ENCODE assay signal across 9 cellular contexts in the genomic region with DNA sequence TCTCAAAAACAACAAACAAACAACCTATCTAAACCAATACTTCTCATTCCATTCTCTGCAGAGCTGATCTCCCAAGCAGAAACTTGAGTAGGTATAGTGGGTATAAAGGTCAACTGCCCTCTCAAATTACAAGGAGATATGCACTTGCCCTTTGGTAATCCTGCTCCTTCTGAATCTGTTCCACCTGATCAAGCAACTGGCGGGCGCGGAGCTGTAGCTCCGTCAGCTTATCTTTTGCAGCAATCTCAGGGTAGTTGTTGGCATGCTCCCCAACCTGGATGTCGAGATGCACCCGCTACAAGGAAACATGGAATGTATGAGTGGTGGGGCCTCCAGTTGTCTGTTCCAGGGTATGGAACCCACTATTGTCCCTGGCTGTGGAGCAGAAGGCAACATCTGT. TPM values are rescaled to one million over a fixed set of nuclear protein-coding genes. Genes with fewer than 3 reads are reported as not detected.
DNase-seq lines count a peak whose midpoint lies in the region; ATAC-seq and TF ChIP-seq lines count a peak whose summit lies in the region.
"Had no signal": no experiment of that assay in that cellular context is flagged by ENCODE, and none has a peak within 500 bp of the region (broad histone marks: within the 10 kb centered on the region; RNA-seq: fewer than 3 reads in every experiment).

No MANE protein-coding gene starts in this region.

- peaks cover 18% of the 10 kb centered on the region for H3K36me3 ChIP-seq in thoracic aorta

- H3K36me3 Mint-ChIP-seq in activated CD4-positive, alpha-beta T cell treated with anti-CD3 and anti-CD28 coated beads, Interleukin-2, amount 10 ng/mL, durations not matched to agents 24 days and 14 days (ENCODE audit: low read depth): peaks cover 41% of the 10 kb centered on the region
- H3K36me3 Mint-ChIP-seq in activated T-helper 2 cell treated with anti-CD3 and anti-CD28 coated beads, Interferon-gamma antibody, Interleukin-2, Interleukin-4, amounts not matched to agents 10 μg/mL and 5 μg/mL and 100 μg/mL, durations not matched to agents 14 hours and 24 hours and 36 hours (ENCODE audit: low read depth): peaks cover 34% of the 10 kb centered on the region

- TF ChIP-seq CTCF in thoracic aorta (IDR thresholded peaks at IDR 0.05): no peak

- H3K27ac Mint-ChIP-seq in activated CD4-positive, alpha-beta T cell treated with anti-CD3 and anti-CD28 coated beads, Interleukin-2, amount 10 ng/mL, durations not matched to agents 24 days and 14 days: peak overlapping the region; percentile 92
- peak overlapping the region; percentile 93 for H3K27ac Mint-ChIP-seq in activated T-helper 2 cell treated with anti-CD3 and anti-CD28 coated beads, Interferon-gamma antibody, Interleukin-2, Interleukin-4, amounts not matched to agents 10 μg/mL and 5 μg/mL and 100 μg/mL, durations not matched to agents 14 hours and 24 hours and 36 hours

- no peaks in the 10 kb centered on the region for H3K9me3 ChIP-seq in thoracic aorta

- ATAC-seq in thoracic aorta (ENCODE audit: insufficient number of reproducible peaks, low FRiP score, low read depth): no peak

- peak overlapping the region in 1 of 2 donors; percentile 99 for H3K27ac ChIP-seq in thoracic aorta

- no peak for DNase-seq in activated CD4-positive, alpha-beta T cell treated with anti-CD3 and anti-CD28 coated beads, Interleukin-2, amount 10 ng/mL, durations not matched to agents 24 days and 14 days
- DNase-seq in activated CD4-positive, alpha-beta T cell treated with anti-CD3 and anti-CD28 coated beads, Interleukin-2, amount 50 U/mL, for 4 hours: no peak
- DNase-seq in activated T-helper 2 cell treated with anti-CD3 and anti-CD28 coated beads, Interferon-gamma antibody, Interleukin-2, Interleukin-4, amounts not matched to agents 10 μg/mL and 5 μg/mL and 100 μg/mL, durations not matched to agents 14 hours and 24 hours and 36 hours (ENCODE audit: low spot score): no peak
- DNase-seq in kidney tubule cell (ENCODE audit: low spot score) (peak; percentile 50), thoracic aorta (ENCODE audit: low spot score) (no peak), hypothalamus (lab: John Stamatoyannopoulos, UW) (no peak), NCI-H187 (lab: John Stamatoyannopoulos, UW) (no peak), HPDE6-E6E7 (ENCODE audit: extremely low spot score) (no peak)

- peaks cover 4% of the 10 kb centered on the region for H3K27me3 Mint-ChIP-seq in activated CD4-positive, alpha-beta T cell treated with anti-CD3 and anti-CD28 coated beads, Interleukin-2, amount 10 ng/mL, durations not matched to agents 24 days and 14 days
- H3K27me3 Mint-ChIP-seq in activated T-helper 2 cell treated with anti-CD3 and anti-CD28 coated beads, Interferon-gamma antibody, Interleukin-2, Interleukin-4, amounts not matched to agents 10 μg/mL and 5 μg/mL and 100 μg/mL, durations not matched to agents 14 hours and 24 hours and 36 hours (ENCODE audit: low read depth): peaks cover 2% of the 10 kb centered on the region

- peak overlapping the region; percentile 92 for H3K4me3 Mint-ChIP-seq in activated CD4-positive, alpha-beta T cell treated with anti-CD3 and anti-CD28 coated beads, Interleukin-2, amount 10 ng/mL, durations not matched to agents 24 days and 14 days
- peak overlapping the region; percentile 88 for H3K4me3 Mint-ChIP-seq in activated T-helper 2 cell treated with anti-CD3 and anti-CD28 coated beads, Interferon-gamma antibody, Interleukin-2, Interleukin-4, amounts not matched to agents 10 μg/mL and 5 μg/mL and 100 μg/mL, durations not matched to agents 14 hours and 24 hours and 36 hours (ENCODE audit: low read depth)

- no peaks in the 10 kb centered on the region for H3K9me3 Mint-ChIP-seq in activated CD4-positive, alpha-beta T cell treated with anti-CD3 and anti-CD28 coated beads, Interleukin-2, amount 10 ng/mL, durations not matched to agents 24 days and 14 days
- H3K9me3 Mint-ChIP-seq in activated T-helper 2 cell treated with anti-CD3 and anti-CD28 coated beads, Interferon-gamma antibody, Interleukin-2, Interleukin-4, amounts not matched to agents 10 μg/mL and 5 μg/mL and 100 μg/mL, durations not matched to agents 14 hours and 24 hours and 36 hours: no peaks in the 10 kb centered on the region

- peaks cover 14 to 24% of the 10 kb centered on the region in 2 donors for H3K4me1 ChIP-seq in thoracic aorta (ENCODE audit: control insufficient read depth in 1 of 2, low read depth in 2 of 2)

- no peaks in the 10 kb centered on the region for H3K27me3 ChIP-seq in thoracic aorta (replicated peaks; ENCODE audit: insufficient read depth)

- intact Hi-C loops in activated CD4-positive, alpha-beta T cell treated with anti-CD3 and anti-CD28 coated beads, Interleukin-2, amount 10 ng/mL, durations not matched to agents 24 days and 14 days (cut with micrococcal nuclease): loop anchor here (5.0 kb wide), 2 partner anchors 89 to 499 kb away; a partner anchor contains a TSS
- intact Hi-C loops in activated T-helper 2 cell treated with anti-CD3 and anti-CD28 coated beads, Interferon-gamma antibody, Interleukin-2, Interleukin-4, amounts not matched to agents 10 μg/mL and 5 μg/mL and 100 μg/mL, durations not matched to agents 14 hours and 24 hours and 36 hours (cut with micrococcal nuclease): loop anchor here (1.0 to 10.0 kb wide), 3 partner anchors 323 to 531 kb away; a partner anchor contains a TSS

- H3K4me1 Mint-ChIP-seq in activated CD4-positive, alpha-beta T cell treated with anti-CD3 and anti-CD28 coated beads, Interleukin-2, amount 10 ng/mL, durations not matched to agents 24 days and 14 days: peaks cover 39% of the 10 kb centered on the region
- H3K4me1 Mint-ChIP-seq in activated T-helper 2 cell treated with anti-CD3 and anti-CD28 coated beads, Interferon-gamma antibody, Interleukin-2, Interleukin-4, amounts not matched to agents 10 μg/mL and 5 μg/mL and 100 μg/mL, durations not matched to agents 14 hours and 24 hours and 36 hours (ENCODE audit: low read depth): peaks cover 25% of the 10 kb centered on the region

- peak overlapping the region; percentile 90 for H3K4me3 ChIP-seq in thoracic aorta

RNA-seq across cellular contexts. Expression of a gene that starts 1.1 kb away (rescaled TPM):
- total RNA-seq in activated CD4-positive, alpha-beta T cell treated with anti-CD3 and anti-CD28 coated beads, Interleukin-2, amount 10 ng/mL, durations not matched to agents 24 days and 14 days: 78.4 and 80.2 TPM in 2 replicates
- total RNA-seq in activated T-helper 2 cell treated with anti-CD3 and anti-CD28 coated beads, Interferon-gamma antibody, Interleukin-2, Interleukin-4, amounts not matched to agents 10 μg/mL and 5 μg/mL and 100 μg/mL, durations not matched to agents 14 hours and 24 hours and 36 hours: 70.3 and 75.1 TPM in 2 replicates
- total RNA-seq in thoracic aorta: 100 to 1,000 TPM in 1 of 2 donors, 10 to 100 TPM in 1; 88.2 to 187 TPM

RNA-seq across cellular contexts. Expression of a gene that starts 7.2 kb away (rescaled TPM):
- total RNA-seq in activated CD4-positive, alpha-beta T cell treated with anti-CD3 and anti-CD28 coated beads, Interleukin-2, amount 10 ng/mL, durations not matched to agents 24 days and 14 days: 162 and 172 TPM in 2 replicates
- 131 and 135 TPM in 2 replicates for total RNA-seq in activated T-helper 2 cell treated with anti-CD3 and anti-CD28 coated beads, Interferon-gamma antibody, Interleukin-2, Interleukin-4, amounts not matched to agents 10 μg/mL and 5 μg/mL and 100 μg/mL, durations not matched to agents 14 hours and 24 hours and 36 hours
- 10 to 100 TPM; 47.4 to 79.2 TPM for total RNA-seq in thoracic aorta

RNA-seq across cellular contexts. Expression of a gene that starts 25.5 kb away (rescaled TPM):
- total RNA-seq in activated CD4-positive, alpha-beta T cell treated with anti-CD3 and anti-CD28 coated beads, Interleukin-2, amount 10 ng/mL, durations not matched to agents 24 days and 14 days: 99.5 and 102 TPM in 2 replicates
- 105 and 109 TPM in 2 replicates for total RNA-seq in activated T-helper 2 cell treated with anti-CD3 and anti-CD28 coated beads, Interferon-gamma antibody, Interleukin-2, Interleukin-4, amounts not matched to agents 10 μg/mL and 5 μg/mL and 100 μg/mL, durations not matched to agents 14 hours and 24 hours and 36 hours
- total RNA-seq in thoracic aorta: 10 to 100 TPM; 80.8 to 99.2 TPM

RNA-seq across cellular contexts. Expression of a gene that starts 39.8 kb away (rescaled TPM):
- total RNA-seq in activated CD4-positive, alpha-beta T cell treated with anti-CD3 and anti-CD28 coated beads, Interleukin-2, amount 10 ng/mL, durations not matched to agents 24 days and 14 days: not detected in 2 replicates
- total RNA-seq in activated T-helper 2 cell treated with anti-CD3 and anti-CD28 coated beads, Interferon-gamma antibody, Interleukin-2, Interleukin-4, amounts not matched to agents 10 μg/mL and 5 μg/mL and 100 μg/mL, durations not matched to agents 14 hours and 24 hours and 36 hours: not detected in 2 replicates
- total RNA-seq in thoracic aorta: 1 to 10 TPM in 1 of 2 donors, under 1 TPM in 1; 0.85 to 2.2 TPM
- total RNA-seq: SK-MEL-5 had no signal
